1 cellular context compared by ENCODE assay signal in genomic region chr18:48917579-48918101, GRCh38.
TF ChIP-seq lines count a peak whose summit lies in the region.

No MANE protein-coding gene starts in this region.

TF ChIP-seq in K562, 482 proteins besides CTCF, POLR2A, EP300 and RAD21:
- TF ChIP-seq ESRRA (IDR thresholded peaks at IDR 0.05; ENCODE audit: borderline replicate concordance, low read depth) (peak; percentile 79; the same call in 1 of the 2 replicates), ZNF592 (IDR thresholded peaks at IDR 0.05) (no peak), CEBPB (tag; IDR thresholded peaks at IDR 0.05) (peak; percentile 47; the same call in 1 of the 2 replicates), SPI1 (IDR thresholded peaks at IDR 0.05; ENCODE audit: borderline replicate concordance, low read depth, low read length) (0 out of 2 replicates have a peak, but pooled peaks have one; percentile 1), GATA2 (CRISPR knock-in tag; IDR thresholded peaks at IDR 0.05) (no peak), SMARCE1 (IDR thresholded peaks at IDR 0.05) (no peak)
